8 cellular contexts compared by ENCODE assay signal in the genomic region with DNA sequence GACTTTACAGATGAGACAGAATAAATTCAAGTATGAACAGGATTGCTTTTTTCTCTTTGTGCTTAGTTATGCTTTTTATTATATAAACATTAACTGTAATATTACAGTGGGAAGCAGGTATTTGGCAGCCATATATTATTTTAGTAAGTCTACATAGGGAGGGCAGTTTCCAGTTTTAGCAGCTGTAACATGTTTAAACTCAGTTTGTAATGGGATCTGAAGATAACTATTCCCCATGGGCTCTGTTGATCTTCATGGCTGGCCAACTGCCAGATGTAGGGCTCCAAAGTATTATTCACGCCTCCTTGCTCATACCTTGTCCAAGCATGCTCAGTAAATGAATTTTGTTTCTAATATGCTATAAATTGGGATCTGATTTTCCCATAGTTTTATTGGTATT.
DNase-seq lines count a peak whose midpoint lies in the region; ATAC-seq and TF ChIP-seq lines count a peak whose summit lies in the region.

No MANE protein-coding gene starts in this region.

- peak overlapping the region; percentile 31 for H3K27ac Mint-ChIP-seq in activated T-cell treated with anti-CD3 and anti-CD28 coated beads, Interleukin-2, amount 50 U/mL, for 72 hours

- H3K9me3 ChIP-seq in SU-DHL-6 (ENCODE audit: insufficient read depth, low read length) (no peaks in the 10 kb centered on the region), skeletal muscle tissue (ENCODE audit: control insufficient read depth in 3 of 3, low read length in 3 of 3) (no peaks in the 10 kb centered on the region)

- H3K27ac ChIP-seq in SU-DHL-6 (ENCODE audit: low read depth, low read length), result peak overlapping the region; percentile 97
- H3K27ac ChIP-seq in skeletal muscle tissue (ENCODE audit: low read depth, low read length), result peak overlapping the region; percentile 87

- H3K27me3 Mint-ChIP-seq in activated T-cell treated with anti-CD3 and anti-CD28 coated beads, Interleukin-2, amount 50 U/mL, for 72 hours (ENCODE audit: low read depth), result no peaks in the 10 kb centered on the region

- H3K27me3 ChIP-seq in SU-DHL-6 (ENCODE audit: low read length) (no peaks in the 10 kb centered on the region), skeletal muscle tissue (ENCODE audit: control insufficient read depth in 3 of 3, insufficient read depth in 3 of 3, low read length in 3 of 3) (no peaks in the 10 kb centered on the region)

- no peaks in the 10 kb centered on the region for H4K20me1 ChIP-seq in SU-DHL-6 (ENCODE audit: low read depth, low read length)

- H3K4me1 ChIP-seq in skeletal muscle tissue (ENCODE audit: control insufficient read depth in 3 of 3, insufficient read depth in 3 of 3, low read length in 3 of 3), result peaks cover 46 to 56% (median 47%) of the 10 kb centered on the region in 3 donors

- peaks cover 49% of the 10 kb centered on the region for H3F3A ChIP-seq in SU-DHL-6 (ENCODE audit: insufficient read depth)

- peak overlapping the region; percentile 95 for H3K4me2 ChIP-seq in SU-DHL-6 (ENCODE audit: low read depth, low read length, poor library complexity, severe bottlenecking)

- peaks cover 61% of the 10 kb centered on the region for H3K79me2 ChIP-seq in SU-DHL-6 (ENCODE audit: insufficient read depth, low read length)

- H2AFZ ChIP-seq in SU-DHL-6 (ENCODE audit: low read depth, low read length, severe bottlenecking), result no peak overlapping the region

- H3K9me2 ChIP-seq in SU-DHL-6 (replicated peaks; ENCODE audit: insufficient read depth, low read length), result no peaks in the 10 kb centered on the region

- no peak for DNase-seq in activated T-cell treated with anti-CD3 and anti-CD28 coated beads, Interleukin-2, amount 50 U/mL, for 72 hours
- DNase-seq in activated T-cell treated with anti-CD3 and anti-CD28 coated beads for 4 hours (no peak), glomerular visceral epithelial cell (ENCODE audit: extremely low spot score) (peak; percentile 66)

- peak overlapping the region; percentile 33 for H3K4me3 ChIP-seq in SU-DHL-6 (ENCODE audit: insufficient read depth, low read length, poor library complexity, severe bottlenecking)
- no peak overlapping the region for H3K4me3 ChIP-seq in skeletal muscle tissue (ENCODE audit: low read length in 3 of 3)

- H3K9ac ChIP-seq in SU-DHL-6 (ENCODE audit: low read length), result peak overlapping the region; percentile 64
- no peak overlapping the region for H3K9ac ChIP-seq in skeletal muscle tissue (ENCODE audit: low read depth in 1 of 3, low read length in 3 of 3)

- peaks cover 26 to 64% of the 10 kb centered on the region in 2 donors for H3K36me3 Mint-ChIP-seq in activated T-cell treated with anti-CD3 and anti-CD28 coated beads, Interleukin-2, amount 50 U/mL, for 72 hours (ENCODE audit: insufficient read depth in 2 of 2)

- H3K36me3 ChIP-seq in SU-DHL-6 (ENCODE audit: low read length) (peaks cover 44% of the 10 kb centered on the region), skeletal muscle tissue (ENCODE audit: control insufficient read depth in 3 of 3, insufficient read depth in 3 of 3, low read length in 3 of 3) (peaks cover 16 to 37% (median 20%) of the 10 kb centered on the region in 3 donors)

- ATAC-seq in activated T-cell treated with anti-CD3 and anti-CD28 coated beads, Interleukin-2, amount 50 U/mL, for 72 hours (replicated peaks in 1 of 2), result no peak
- ATAC-seq in HG03045 (IDR thresholded peaks at IDR 0.05; ENCODE audit: unreplicated experiment), result no peak
- no peak for ATAC-seq in HG03469 (IDR thresholded peaks at IDR 0.05; ENCODE audit: unreplicated experiment)
- ATAC-seq in GM19035 (IDR thresholded peaks at IDR 0.05; ENCODE audit: unreplicated experiment), result no peak

- no peak for TF ChIP-seq CTCF in SU-DHL-6 (IDR thresholded peaks at IDR 0.05; ENCODE audit: insufficient read depth, low read length, poor library complexity, severe bottlenecking)

- H3K4me1 Mint-ChIP-seq in activated T-cell treated with anti-CD3 and anti-CD28 coated beads, Interleukin-2, amount 50 U/mL, for 72 hours (ENCODE audit: low read depth), result peaks cover 68% of the 10 kb centered on the region

- peak overlapping the region; percentile 62 to 77 for H3K4me3 Mint-ChIP-seq in activated T-cell treated with anti-CD3 and anti-CD28 coated beads, Interleukin-2, amount 50 U/mL, for 72 hours

- H3K9me3 Mint-ChIP-seq in activated T-cell treated with anti-CD3 and anti-CD28 coated beads, Interleukin-2, amount 50 U/mL, for 72 hours, result peaks cover 0 to 4% of the 10 kb centered on the region in 2 donors
